Comparison of ENCODE assay signal across 16 cellular contexts in genomic region chr5:89849819-89850515, GRCh38.
DNase-seq lines count a peak whose midpoint lies in the region; ATAC-seq lines count a peak whose summit lies in the region.
"Had no signal": no experiment of that assay in that cellular context is flagged by ENCODE, and none has a peak within 500 bp of the region (broad histone marks: within the 10 kb centered on the region; RNA-seq: fewer than 3 reads in every experiment).

No MANE protein-coding gene starts in this region.

- no peak overlapping the region for H3K4me3 Mint-ChIP-seq in immature natural killer cell

- no peak overlapping the region for H2BK5ac ChIP-seq in mesendoderm (ENCODE audit: low read length)

- H3K27me3 ChIP-seq in mesendoderm (ENCODE audit: insufficient read depth, low read length, poor library complexity) (no peaks in the 10 kb centered on the region), aorta (ENCODE audit: control insufficient read depth in 1 of 2, insufficient read depth in 2 of 2, low read length in 1 of 2) (no peaks in the 10 kb centered on the region)
- H3K27me3 ChIP-seq: heart right ventricle had no signal

- H3K79me1 ChIP-seq in mesendoderm (ENCODE audit: low read length): no peaks in the 10 kb centered on the region

- peak overlapping the region; percentile 41 for H2BK15ac ChIP-seq in mesendoderm (replicated peaks; ENCODE audit: low read depth)

- H3K4me3 ChIP-seq in mesendoderm (ENCODE audit: low read length) (no peak overlapping the region), aorta (ENCODE audit: low read length in 2 of 2) (no peak overlapping the region)
- H3K4me3 ChIP-seq: heart right ventricle had no signal

- no peaks in the 10 kb centered on the region for H3K79me2 ChIP-seq in mesendoderm (ENCODE audit: control insufficient read depth, insufficient read depth, low read length)

- WGBS in mesendoderm (ENCODE audit: extremely low coverage, insufficient coverage, low lambda C conversion rate): no CpG with 5 or more reads among the region's 1 CpG
- WGBS in aorta, 2 donors: 6 to 14% methylated on average over 1 of the region's 1 CpG

- no peak overlapping the region for H3K4ac ChIP-seq in mesendoderm (ENCODE audit: low read depth, low read length)

- H4K8ac ChIP-seq in mesendoderm (ENCODE audit: low read depth, low read length): no peak overlapping the region

- H3K4me2 ChIP-seq in mesendoderm (ENCODE audit: low read length): no peak overlapping the region

- H2AK5ac ChIP-seq in mesendoderm (ENCODE audit: low read length): no peak overlapping the region

- peaks cover 0 to 2% (median 0%) of the 10 kb centered on the region in 3 donors for H3K27me3 Mint-ChIP-seq in immature natural killer cell (ENCODE audit: low read depth in 3 of 3)

- H3K4me1 Mint-ChIP-seq in immature natural killer cell: no peaks in the 10 kb centered on the region

- intact Hi-C loops in posterior cingulate gyrus (cut with DNase I) (no loop called here), aorta (cut with DNase I) (no loop called here)

- H3K27ac Mint-ChIP-seq in immature natural killer cell: no peak overlapping the region

- no peak overlapping the region for H3K23ac ChIP-seq in mesendoderm (ENCODE audit: low read length)

- H3K36me3 ChIP-seq in mesendoderm (ENCODE audit: control insufficient read depth, insufficient read depth, low read length) (no peaks in the 10 kb centered on the region), aorta (ENCODE audit: control insufficient read depth in 1 of 2, insufficient read depth in 2 of 2, low read length in 1 of 2) (no peaks in the 10 kb centered on the region)
- H3K36me3 ChIP-seq: heart right ventricle had no signal

- no peak overlapping the region for H3K56ac ChIP-seq in mesendoderm (ENCODE audit: low read length)

- no peak overlapping the region for H3K9ac ChIP-seq in mesendoderm (ENCODE audit: low read length)

- no peaks in the 10 kb centered on the region for H3K36me3 Mint-ChIP-seq in immature natural killer cell

- peak overlapping the region; percentile 51 for H3K18ac ChIP-seq in mesendoderm (ENCODE audit: low read length)

- H3K4me1 ChIP-seq in mesendoderm (ENCODE audit: control insufficient read depth, low read depth, low read length) (peaks cover 4% of the 10 kb centered on the region), aorta (ENCODE audit: control insufficient read depth in 1 of 2, insufficient read depth in 2 of 2, low read length in 2 of 2) (no peaks in the 10 kb centered on the region)

- no peaks in the 10 kb centered on the region for H3K9me3 ChIP-seq in aorta (ENCODE audit: control insufficient read depth, low read length)
- H3K9me3 ChIP-seq: heart right ventricle had no signal

- H3K27ac ChIP-seq in mesendoderm (ENCODE audit: low read depth, low read length) (no peak overlapping the region), aorta (ENCODE audit: low read depth in 1 of 2, low read length in 2 of 2) (no peak overlapping the region)
- H3K27ac ChIP-seq: heart right ventricle, RWPE1 had no signal

- peak; percentile 38 for DNase-seq in astrocyte of the hippocampus (ENCODE audit: low read depth, low spot score)
- peak; percentile 45 for DNase-seq in mesendoderm
- DNase-seq in NCI-H128 (lab: John Stamatoyannopoulos, UW; ENCODE audit: unreplicated experiment): no peak
- no peak for DNase-seq in immature natural killer cell
- no peak for DNase-seq in posterior cingulate gyrus
- DNase-seq in aorta: no peak
- DNase-seq: activated CD4-positive, alpha-beta T cell treated with anti-CD3 and anti-CD28 coated beads, Interleukin-2, amount 50 U/mL, for 4 hours; heart right ventricle; left ventricle myocardium superior; NCI-H1694; NCI-H69; stimulated activated naive CD4-positive, alpha-beta T cell treated with Interleukin-2 at 50 U/mL for 16 hours; T-helper 2 cell had no signal

- H4K5ac ChIP-seq in mesendoderm (ENCODE audit: low read length): no peak overlapping the region

- ATAC-seq in GM18868 (IDR thresholded peaks at IDR 0.05; ENCODE audit: unreplicated experiment): peak; percentile 66
- ATAC-seq in HG02798 (IDR thresholded peaks at IDR 0.05; ENCODE audit: poor library complexity, unreplicated experiment): peak; percentile 48
- ATAC-seq in aorta (ENCODE audit: low FRiP score): no peak
- ATAC-seq: heart right ventricle, left ventricle myocardium superior had no signal

- H3K9me3 Mint-ChIP-seq in immature natural killer cell: peaks cover 0 to 1% (median 0%) of the 10 kb centered on the region in 6 donors

- no peak overlapping the region for H2BK120ac ChIP-seq in mesendoderm (ENCODE audit: low read depth, low read length)

Comparison
In these comparisons a context has a peak if more than half of its experiments do, and no peak if none do; other contexts are left out.
1. DNase-seq: peak in astrocyte of the hippocampus (single experiment) and mesendoderm (single experiment); none in NCI-H128 (single experiment), immature natural killer cell (0 of 3), posterior cingulate gyrus (0 of 10) and aorta (0 of 2).